ENCODE assay signal across 8 cellular contexts in the genomic region with DNA sequence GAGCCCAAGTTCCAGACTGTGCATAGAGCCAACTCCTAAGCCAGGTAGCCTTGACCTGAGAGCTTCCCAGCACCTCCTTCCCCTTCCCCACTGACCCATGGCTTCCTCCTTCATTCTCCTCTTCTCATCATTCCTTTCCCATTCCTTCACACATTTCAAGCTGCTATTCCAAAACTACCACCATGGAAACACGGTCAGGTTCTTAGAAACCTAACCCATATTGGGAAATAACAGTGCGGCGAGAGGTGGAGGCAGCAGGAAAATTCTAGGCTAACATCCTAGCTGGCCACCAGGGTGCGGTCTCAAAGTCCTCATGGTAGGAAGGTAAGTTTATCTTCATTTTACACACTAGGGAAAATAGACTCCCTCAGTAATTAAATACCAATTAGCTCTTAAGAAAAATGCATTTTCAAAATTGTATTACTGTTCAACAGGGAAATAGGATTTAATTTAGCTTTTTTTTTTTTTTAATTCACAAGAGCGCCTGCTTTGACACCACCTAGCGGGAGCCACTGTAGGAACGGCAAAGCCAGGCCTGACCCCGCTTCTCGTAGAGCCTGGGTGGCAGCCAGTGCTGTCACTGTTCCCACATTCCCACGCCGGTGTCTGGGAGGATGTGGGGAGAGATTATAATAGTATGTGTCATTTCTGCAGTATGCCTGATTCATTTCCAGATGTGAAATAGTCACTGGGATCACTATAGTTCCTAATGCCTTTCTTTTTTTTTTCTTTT. TPM values are rescaled to one million over a fixed set of nuclear protein-coding genes. Genes with fewer than 3 reads are reported as not detected.
DNase-seq lines count a peak whose midpoint lies in the region; ATAC-seq and TF ChIP-seq lines count a peak whose summit lies in the region.

No MANE protein-coding gene starts in this region.

- H3K9ac ChIP-seq in BLaER1 treated with 17β-estradiol and CSF1 and Interleukin-3, amounts not matched to agents 10 nM and 100 nM: 0 out of 22 replicates have a peak overlapping the region, but pooled peaks of 1 of the 11 experiments have one; percentile 4
- H3K9ac ChIP-seq in neural progenitor cell: no peak overlapping the region

- peaks cover 8% of the 10 kb centered on the region for H3F3A ChIP-seq in neural progenitor cell (ENCODE audit: low read depth)

- peak; percentile 34 for DNase-seq in NCI-H460 (ENCODE audit: extremely low read depth, low read depth)
- DNase-seq in epithelial cell of esophagus (ENCODE audit: low read depth): peak; percentile 93
- no peak for DNase-seq in neural progenitor cell (ENCODE audit: low spot score)
- DNase-seq in GM19238 (ENCODE audit: insufficient read length, low spot score): no peak
- no peak for DNase-seq in SKM-1 (lab: John Stamatoyannopoulos, UW; ENCODE audit: unreplicated experiment)

- H3K9me3 Mint-ChIP-seq in neural progenitor cell: no peaks in the 10 kb centered on the region

- peaks cover 6 to 52% (median 48%) of the 10 kb centered on the region in 10 experiments for H3K4me1 ChIP-seq in BLaER1 treated with 17β-estradiol and CSF1 and Interleukin-3, amounts not matched to agents 10 nM and 100 nM
- peaks cover 8% of the 10 kb centered on the region for H3K4me1 ChIP-seq in neural progenitor cell

- peaks cover 53% of the 10 kb centered on the region for H3K4me1 Mint-ChIP-seq in neural progenitor cell

- H3K27ac Mint-ChIP-seq in neural progenitor cell: peak overlapping the region; percentile 0

- H3K27me3 Mint-ChIP-seq in neural progenitor cell (ENCODE audit: insufficient read depth, low read depth): peaks cover 2% of the 10 kb centered on the region

- no peak overlapping the region for H3K27ac ChIP-seq in BLaER1 treated with 17β-estradiol and CSF1 and Interleukin-3, amounts not matched to agents 10 nM and 100 nM
- no peak overlapping the region for H3K27ac ChIP-seq in neural progenitor cell

- H3K36me3 Mint-ChIP-seq in neural progenitor cell: peaks cover 15% of the 10 kb centered on the region

- H3K4me3 Mint-ChIP-seq in neural progenitor cell: peak overlapping the region; percentile 1

- peak overlapping the region in 9 of 11 experiments; percentile 33 to 77 (median 68); a peak in 18 of 22 replicates for H3K4me2 ChIP-seq in BLaER1 treated with 17β-estradiol and CSF1 and Interleukin-3, amounts not matched to agents 10 nM and 100 nM
- H3K4me2 ChIP-seq in neural progenitor cell: no peak overlapping the region

- ATAC-seq in HG03159 (IDR thresholded peaks at IDR 0.05; ENCODE audit: unreplicated experiment) (no peak), HG02588 (IDR thresholded peaks at IDR 0.05; ENCODE audit: unreplicated experiment) (no peak)

- no peaks in the 10 kb centered on the region for H3K9me3 ChIP-seq in BLaER1 treated with 17β-estradiol and CSF1 and Interleukin-3, amounts not matched to agents 10 nM and 100 nM (replicated peaks in 1 of 11)
- H3K9me3 ChIP-seq in neural progenitor cell (ENCODE audit: low read depth): no peaks in the 10 kb centered on the region

- H3K4me3 ChIP-seq in BLaER1 treated with 17β-estradiol and CSF1 and Interleukin-3, amounts not matched to agents 10 nM and 100 nM: no peak overlapping the region
- H3K4me3 ChIP-seq in epithelial cell of esophagus (ENCODE audit: low read length) (no peak overlapping the region), neural progenitor cell (no peak overlapping the region)

- H2AFZ ChIP-seq in neural progenitor cell (replicated peaks): no peak overlapping the region

- TF ChIP-seq CTCF in epithelial cell of esophagus (IDR thresholded peaks at IDR 0.05; ENCODE audit: insufficient read depth, low read depth, low read length, missing control alignments) (peak; percentile 57), neural progenitor cell (IDR thresholded peaks at IDR 0.05) (peak; percentile 31)

- H4K20me1 ChIP-seq in BLaER1 treated with 17β-estradiol and CSF1 and Interleukin-3, amounts not matched to agents 10 nM and 100 nM: no peaks in the 10 kb centered on the region
- H4K20me1 ChIP-seq in neural progenitor cell (ENCODE audit: low read depth): no peaks in the 10 kb centered on the region

- H3K36me3 ChIP-seq in BLaER1 treated with 17β-estradiol and CSF1 and Interleukin-3, amounts not matched to agents 10 nM and 100 nM: no peaks in the 10 kb centered on the region
- no peaks in the 10 kb centered on the region for H3K36me3 ChIP-seq in neural progenitor cell

- no peaks in the 10 kb centered on the region for H3K79me2 ChIP-seq in neural progenitor cell (ENCODE audit: low read depth)

- H3K27me3 ChIP-seq in BLaER1 treated with 17β-estradiol and CSF1 and Interleukin-3, amounts not matched to agents 10 nM and 100 nM: no peaks in the 10 kb centered on the region
- H3K27me3 ChIP-seq in neural progenitor cell: no peaks in the 10 kb centered on the region

RNA-seq across cellular contexts. Expression of a gene that starts 14.0 kb away (rescaled TPM):
- 7.0 and 9.6 TPM in 2 replicates for total RNA-seq in NCI-H460 (2014; rRNA removed; shearing (Covaris generic))
- 15.8 and 33.5 TPM in 2 replicates for polyA plus RNA-seq in NCI-H460 (2014; cell fraction: nucleus; rRNA removed)
- 1.3 and 1.9 TPM in 2 replicates for total RNA-seq in neural progenitor cell (ENCODE audit: low replicate concordance)

RNA-seq across cellular contexts. Expression of a gene that starts 16.7 kb away (rescaled TPM):
- 41.0 and 44.8 TPM in 2 replicates for total RNA-seq in NCI-H460 (2014; rRNA removed; shearing (Covaris generic))
- 126 and 154 TPM in 2 replicates for polyA plus RNA-seq in NCI-H460 (2014; cell fraction: nucleus; rRNA removed)
- 73.7 and 89.7 TPM in 2 replicates for total RNA-seq in neural progenitor cell (ENCODE audit: low replicate concordance)

Comparison
In these comparisons a context has a peak if more than half of its experiments do, and no peak if none do; other contexts are left out.
1. DNase-seq: peak in NCI-H460 (single experiment) and epithelial cell of esophagus (single experiment); none in neural progenitor cell (single experiment), GM19238 (single experiment) and SKM-1 (single experiment).